ENCODE assay signal across 34 cellular contexts in the genomic region with DNA sequence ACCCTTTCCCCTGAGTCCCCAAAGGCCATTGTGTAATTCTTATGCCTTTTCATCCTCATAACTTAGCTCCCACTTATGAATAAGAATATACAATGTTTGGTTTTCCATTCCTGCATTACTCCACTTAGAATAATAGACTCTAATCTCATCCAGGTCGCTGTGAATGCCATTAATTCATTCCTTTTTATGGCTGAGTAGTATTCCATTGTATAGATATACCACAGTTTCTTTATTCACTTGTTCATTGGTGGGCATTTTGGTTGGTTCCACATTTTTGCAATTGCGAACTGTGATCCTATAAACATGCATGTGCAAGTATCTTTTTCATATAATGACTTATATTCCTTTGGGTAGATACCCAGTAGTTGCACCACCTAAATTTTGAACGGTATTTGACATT.
"Had no signal": no experiment of that assay in that cellular context is flagged by ENCODE, and none has a peak within 500 bp of the region (broad histone marks: within the 10 kb centered on the region; RNA-seq: fewer than 3 reads in every experiment).

No MANE protein-coding gene starts in this region.

- H3K9ac ChIP-seq: KMS-11 had no signal

- H3K4me2 ChIP-seq: KMS-11 had no signal

- H3K4me3 ChIP-seq: MG63 had no signal

- H3K27me3 ChIP-seq: MG63 had no signal

- H3K27ac ChIP-seq: KMS-11 had no signal

- DNase-seq: Karpas-422, Kasumi-1, KG1, MG63, MM.1S, MV-4-11, NCI-H1048, NCI-H1092, NCI-H1092 treated with DMSO at 0.1 percent for 48 hours, NCI-H1105, NCI-H1105 treated with DMSO at 0.1 percent for 48 hours, NCI-H1417, NCI-H1417 treated with DMSO at 0.1 percent for 48 hours, NCI-H1436, NCI-H1436 treated with DMSO at 0.1 percent for 48 hours, NCI-H146, NCI-H1694, NCI-H1694 treated with DMSO at 0.1 percent for 48 hours, NCI-H187, NCI-H187 treated with DMSO at 0.1 percent for 48 hours, NCI-H1930, NCI-H2029, NCI-H2029 treated with DMSO at 0.1 percent for 48 hours, NCI-H2081, NCI-H2081 treated with DMSO at 0.1 percent for 48 hours, NCI-H2107, NCI-H2171, NCI-H2171 treated with DMSO at 0.1 percent for 48 hours, NCI-H2227 treated with DMSO at 0.1 percent for 48 hours, NCI-H226, NCI-H345, NCI-H446, NCI-H446 treated with DMSO at 0.1 percent for 48 hours had no signal
